In genomic region chr2:138215958-138216357, GRCh38 we compare ENCODE assay signal across 35 cellular contexts.
"Had no signal": no experiment of that assay in that cellular context is flagged by ENCODE, and none has a peak within 500 bp of the region (broad histone marks: within the 10 kb centered on the region; RNA-seq: fewer than 3 reads in every experiment).

No MANE protein-coding gene starts in this region.

- H3K27ac Mint-ChIP-seq: activated B cell treated with CpG ODN at 0.5 μM for 24 hours; activated CD4-positive, alpha-beta memory T cell treated with anti-CD3 and anti-CD28 coated beads, Interleukin-2, amount 10 ng/mL, durations not matched to agents 7 days and 5 days; activated CD4-positive, alpha-beta T cell treated with anti-CD3 and anti-CD28 coated beads, Interleukin-2, amount 10 ng/mL, durations not matched to agents 24 days and 14 days; activated CD8-positive, alpha-beta memory T cell treated with anti-CD3 and anti-CD28 coated beads, Interleukin-2, amount 10 ng/mL, durations not matched to agents 7 days and 5 days; activated CD8-positive, alpha-beta T cell treated with anti-CD3 and anti-CD28 coated beads, Interleukin-2, amount 10 ng/mL, durations not matched to agents 7 days and 5 days; activated naive CD4-positive, alpha-beta T cell treated with anti-CD3 and anti-CD28 coated beads, Interleukin-2, amount 10 ng/mL, durations not matched to agents 7 days and 5 days; activated naive CD4-positive, alpha-beta T cell treated with anti-CD3 and anti-CD28 coated beads, Interleukin-2, amount 50 U/mL, for 24 hours; activated naive CD8-positive, alpha-beta T cell; activated naive CD8-positive, alpha-beta T cell treated with anti-CD3 and anti-CD28 coated beads, Interleukin-2, amount 50 U/mL, for 24 hours; activated T-cell treated with anti-CD3 and anti-CD28 coated beads, Interleukin-2, amount 50 U/mL, for 24 hours; activated T-helper 2 cell treated with anti-CD3 and anti-CD28 coated beads, Interferon-gamma antibody, Interleukin-2, Interleukin-4, amounts not matched to agents 10 μg/mL and 5 μg/mL and 100 μg/mL, durations not matched to agents 14 hours and 24 hours and 36 hours; brain; T-helper 1 cell treated with Interleukin-12 subunit alpha and Interleukin-12 subunit beta and Interleukin-4 antibody, amounts not matched to agents 30 μg/mL and 1 μg/mL, for 36 hours; T-helper 2 cell treated with Interferon-gamma antibody and Interleukin-4, amounts not matched to agents 5 μg/mL and 100 μg/mL, for 36 hours had no signal

- H3K4me3 ChIP-seq: ascending aorta, cardiac muscle cell had no signal

- H3K27me3 Mint-ChIP-seq: activated B cell treated with CpG ODN at 0.5 μM for 24 hours; activated CD4-positive, alpha-beta memory T cell treated with anti-CD3 and anti-CD28 coated beads, Interleukin-2, amount 10 ng/mL, durations not matched to agents 7 days and 5 days; activated CD4-positive, alpha-beta T cell treated with anti-CD3 and anti-CD28 coated beads, Interleukin-2, amount 10 ng/mL, durations not matched to agents 24 days and 14 days; activated CD8-positive, alpha-beta memory T cell treated with anti-CD3 and anti-CD28 coated beads, Interleukin-2, amount 10 ng/mL, durations not matched to agents 7 days and 5 days; activated naive CD4-positive, alpha-beta T cell treated with anti-CD3 and anti-CD28 coated beads, Interleukin-2, amount 10 ng/mL, durations not matched to agents 7 days and 5 days; activated naive CD4-positive, alpha-beta T cell treated with anti-CD3 and anti-CD28 coated beads, Interleukin-2, amount 50 U/mL, for 24 hours; activated naive CD8-positive, alpha-beta T cell; activated naive CD8-positive, alpha-beta T cell treated with anti-CD3 and anti-CD28 coated beads, Interleukin-2, amount 10 ng/mL, durations not matched to agents 7 days and 5 days; activated naive CD8-positive, alpha-beta T cell treated with anti-CD3 and anti-CD28 coated beads, Interleukin-2, amount 50 U/mL, for 24 hours; activated T-cell treated with anti-CD3 and anti-CD28 coated beads, Interleukin-2, amount 50 U/mL, for 24 hours; central memory CD8-positive, alpha-beta T cell had no signal

- H3K36me3 ChIP-seq: ascending aorta, cardiac muscle cell had no signal

- H3K4me1 Mint-ChIP-seq: activated B cell treated with CpG ODN at 0.5 μM for 24 hours; activated CD4-positive, alpha-beta T cell treated with anti-CD3 and anti-CD28 coated beads, Interleukin-2, amount 10 ng/mL, durations not matched to agents 24 days and 14 days; activated naive CD4-positive, alpha-beta T cell treated with anti-CD3 and anti-CD28 coated beads, Interleukin-2, amount 10 ng/mL, durations not matched to agents 7 days and 5 days; activated naive CD4-positive, alpha-beta T cell treated with anti-CD3 and anti-CD28 coated beads, Interleukin-2, amount 50 U/mL, for 24 hours; activated naive CD8-positive, alpha-beta T cell treated with anti-CD3 and anti-CD28 coated beads, Interleukin-2, amount 10 ng/mL, durations not matched to agents 7 days and 5 days; activated naive CD8-positive, alpha-beta T cell treated with anti-CD3 and anti-CD28 coated beads, Interleukin-2, amount 50 U/mL, for 24 hours; brain; central memory CD8-positive, alpha-beta T cell had no signal

- H3K27ac ChIP-seq: ascending aorta, cardiac muscle cell, VCaP had no signal

- DNase-seq: activated B cell treated with CpG ODN at 0.5 μM for 24 hours; activated CD4-positive, alpha-beta memory T cell treated with anti-CD3 and anti-CD28 coated beads, Interleukin-2, amount 10 ng/mL, durations not matched to agents 7 days and 5 days; activated CD4-positive, alpha-beta T cell treated with anti-CD3 and anti-CD28 coated beads for 4 hours; activated CD4-positive, alpha-beta T cell treated with anti-CD3 and anti-CD28 coated beads, Interleukin-2, amount 10 ng/mL, durations not matched to agents 24 days and 14 days; activated CD4-positive, alpha-beta T cell treated with anti-CD3 and anti-CD28 coated beads, Interleukin-2, amount 50 U/mL, for 48 hours; activated CD4-positive, CD25-positive, alpha-beta regulatory T cell treated with anti-CD3 and anti-CD28 coated beads, Interleukin-2, amount 50 U/mL, for 72 hours; activated CD8-positive, alpha-beta memory T cell treated with anti-CD3 and anti-CD28 coated beads for 24 hours; activated CD8-positive, alpha-beta memory T cell treated with anti-CD3 and anti-CD28 coated beads, Interleukin-2, amount 10 ng/mL, durations not matched to agents 7 days and 5 days; activated CD8-positive, alpha-beta memory T cell treated with anti-CD3 and anti-CD28 coated beads, Interleukin-2, amount 50 U/mL, for 48 hours; activated CD8-positive, alpha-beta T cell treated with anti-CD3 and anti-CD28 coated beads, Interleukin-2, amount 10 ng/mL, durations not matched to agents 7 days and 5 days; activated effector memory CD4-positive, alpha-beta T cell treated with Interleukin-2 at 50 U/mL for 16 hours; activated gamma-delta T cell; activated naive CD4-positive, alpha-beta T cell treated with anti-CD3 and anti-CD28 coated beads, Interleukin-2, amount 10 ng/mL, durations not matched to agents 7 days and 5 days; activated naive CD4-positive, alpha-beta T cell treated with Interleukin-2 at 50 U/mL for 16 hours; activated naive CD8-positive, alpha-beta T cell treated with anti-CD3 and anti-CD28 coated beads, Interleukin-2, amount 10 ng/mL, durations not matched to agents 7 days and 5 days; activated naive CD8-positive, alpha-beta T cell treated with anti-CD3 and anti-CD28 coated beads, Interleukin-2, amount 50 U/mL, for 24 hours; activated T-cell treated with anti-CD3 and anti-CD28 coated beads, Interleukin-2, amount 50 U/mL, for 24 hours; activated T-cell treated with anti-CD3 and anti-CD28 coated beads, Interleukin-2, amount 50 U/mL, for 48 hours; amygdala; anterior cingulate cortex; caudate nucleus; cerebellar nuclear complex; T-helper 1 cell; T-helper 2 cell; T-helper 9 cell had no signal

- H3K9me3 ChIP-seq: ascending aorta had no signal

- H3K4me3 Mint-ChIP-seq: activated B cell treated with CpG ODN at 0.5 μM for 24 hours; activated CD4-positive, alpha-beta memory T cell treated with anti-CD3 and anti-CD28 coated beads, Interleukin-2, amount 10 ng/mL, durations not matched to agents 7 days and 5 days; activated CD4-positive, alpha-beta T cell treated with anti-CD3 and anti-CD28 coated beads, Interleukin-2, amount 10 ng/mL, durations not matched to agents 24 days and 14 days; activated CD8-positive, alpha-beta memory T cell treated with anti-CD3 and anti-CD28 coated beads, Interleukin-2, amount 10 ng/mL, durations not matched to agents 7 days and 5 days; activated CD8-positive, alpha-beta T cell treated with anti-CD3 and anti-CD28 coated beads, Interleukin-2, amount 10 ng/mL, durations not matched to agents 7 days and 5 days; activated naive CD4-positive, alpha-beta T cell treated with anti-CD3 and anti-CD28 coated beads, Interleukin-2, amount 10 ng/mL, durations not matched to agents 7 days and 5 days; activated naive CD4-positive, alpha-beta T cell treated with anti-CD3 and anti-CD28 coated beads, Interleukin-2, amount 50 U/mL, for 24 hours; activated naive CD8-positive, alpha-beta T cell; activated naive CD8-positive, alpha-beta T cell treated with anti-CD3 and anti-CD28 coated beads, Interleukin-2, amount 10 ng/mL, durations not matched to agents 7 days and 5 days; activated naive CD8-positive, alpha-beta T cell treated with anti-CD3 and anti-CD28 coated beads, Interleukin-2, amount 50 U/mL, for 24 hours; activated T-cell treated with anti-CD3 and anti-CD28 coated beads, Interleukin-2, amount 50 U/mL, for 24 hours; brain; central memory CD8-positive, alpha-beta T cell; T-helper 1 cell treated with Interleukin-12 subunit alpha and Interleukin-12 subunit beta and Interleukin-4 antibody, amounts not matched to agents 30 μg/mL and 1 μg/mL, for 36 hours; T-helper 2 cell treated with Interferon-gamma antibody and Interleukin-4, amounts not matched to agents 5 μg/mL and 100 μg/mL, for 36 hours had no signal

- H3K36me3 Mint-ChIP-seq: activated CD8-positive, alpha-beta memory T cell treated with anti-CD3 and anti-CD28 coated beads, Interleukin-2, amount 10 ng/mL, durations not matched to agents 7 days and 5 days; activated naive CD4-positive, alpha-beta T cell treated with anti-CD3 and anti-CD28 coated beads, Interleukin-2, amount 10 ng/mL, durations not matched to agents 7 days and 5 days; activated naive CD4-positive, alpha-beta T cell treated with anti-CD3 and anti-CD28 coated beads, Interleukin-2, amount 50 U/mL, for 24 hours; activated naive CD8-positive, alpha-beta T cell; activated naive CD8-positive, alpha-beta T cell treated with anti-CD3 and anti-CD28 coated beads, Interleukin-2, amount 10 ng/mL, durations not matched to agents 7 days and 5 days; brain had no signal

- ATAC-seq: activated CD8-positive, alpha-beta memory T cell treated with anti-CD3 and anti-CD28 coated beads, Interleukin-2, amount 10 ng/mL, durations not matched to agents 7 days and 5 days; activated CD8-positive, alpha-beta T cell treated with anti-CD3 and anti-CD28 coated beads, Interleukin-2, amount 10 ng/mL, durations not matched to agents 7 days and 5 days; activated naive CD8-positive, alpha-beta T cell treated with anti-CD3 and anti-CD28 coated beads, Interleukin-2, amount 50 U/mL, for 24 hours had no signal

- H3K27me3 ChIP-seq: ascending aorta, cardiac muscle cell had no signal

- H3K9me3 Mint-ChIP-seq: activated B cell treated with CpG ODN at 0.5 μM for 24 hours; activated naive CD8-positive, alpha-beta T cell treated with anti-CD3 and anti-CD28 coated beads, Interleukin-2, amount 50 U/mL, for 24 hours; activated T-helper 2 cell treated with anti-CD3 and anti-CD28 coated beads, Interferon-gamma antibody, Interleukin-2, Interleukin-4, amounts not matched to agents 10 μg/mL and 5 μg/mL and 100 μg/mL, durations not matched to agents 14 hours and 24 hours and 36 hours; brain; T-helper 1 cell treated with Interleukin-12 subunit alpha and Interleukin-12 subunit beta and Interleukin-4 antibody, amounts not matched to agents 30 μg/mL and 1 μg/mL, for 36 hours; T-helper 2 cell treated with Interferon-gamma antibody and Interleukin-4, amounts not matched to agents 5 μg/mL and 100 μg/mL, for 36 hours had no signal
